Comparison of ENCODE assay signal across 2 cellular contexts in the genomic region with DNA sequence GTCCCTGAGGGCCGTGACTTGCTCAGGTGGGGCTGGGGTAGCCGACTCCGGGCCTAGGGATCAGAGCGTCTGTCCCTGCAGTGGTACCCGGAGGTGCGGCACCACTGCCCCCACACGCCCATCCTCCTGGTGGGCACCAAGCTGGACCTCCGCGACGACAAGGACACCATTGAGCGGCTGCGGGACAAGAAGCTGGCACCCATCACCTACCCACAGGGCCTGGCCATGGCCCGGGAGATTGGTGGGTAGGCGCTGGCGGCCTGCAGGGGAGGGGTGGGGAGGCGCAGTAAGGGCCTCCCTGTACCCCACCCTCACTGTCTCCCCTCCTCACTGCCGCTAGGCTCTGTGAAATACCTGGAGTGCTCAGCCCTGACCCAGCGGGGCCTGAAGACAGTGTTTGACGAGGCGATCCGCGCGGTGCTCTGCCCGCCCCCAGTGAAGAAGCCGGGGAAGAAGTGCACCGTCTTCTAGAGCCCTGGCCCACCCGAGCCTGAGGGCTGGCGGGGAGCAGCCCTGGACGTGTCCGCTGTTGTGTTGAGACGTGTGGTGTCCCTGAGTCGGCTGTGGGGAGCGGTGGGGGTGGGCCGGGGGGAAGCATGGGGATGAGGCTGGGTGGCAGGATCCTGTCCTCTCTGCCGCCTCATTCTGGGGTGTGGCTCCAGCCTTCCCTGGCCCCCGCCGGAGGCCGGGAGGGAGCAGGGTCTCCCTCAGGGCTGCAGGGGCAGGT.
TF ChIP-seq lines count a peak whose summit lies in the region.

No MANE protein-coding gene starts in this region.

TF ChIP-seq in HEK293, 187 proteins besides CTCF, POLR2A, EP300 and RAD21:
- peak; percentile 44; the same call in 1 of the 2 replicates for TF ChIP-seq WT1 (tag by site-specific recombination; IDR thresholded peaks at IDR 0.05)
- no peak for TF ChIP-seq GFI1B (tag by site-specific recombination; IDR thresholded peaks at IDR 0.05)
- TF ChIP-seq FEZF1 (tag by site-specific recombination; IDR thresholded peaks at IDR 0.05) = no peak
- no peak for TF ChIP-seq ZNF529 (tag by site-specific recombination; IDR thresholded peaks at IDR 0.05; ENCODE audit: insufficient replicate concordance)
- TF ChIP-seq KLF1 (tag by site-specific recombination; IDR thresholded peaks at IDR 0.05) = peak; percentile 12; the same call in 1 of the 2 replicates
- TF ChIP-seq, protein P1, sequence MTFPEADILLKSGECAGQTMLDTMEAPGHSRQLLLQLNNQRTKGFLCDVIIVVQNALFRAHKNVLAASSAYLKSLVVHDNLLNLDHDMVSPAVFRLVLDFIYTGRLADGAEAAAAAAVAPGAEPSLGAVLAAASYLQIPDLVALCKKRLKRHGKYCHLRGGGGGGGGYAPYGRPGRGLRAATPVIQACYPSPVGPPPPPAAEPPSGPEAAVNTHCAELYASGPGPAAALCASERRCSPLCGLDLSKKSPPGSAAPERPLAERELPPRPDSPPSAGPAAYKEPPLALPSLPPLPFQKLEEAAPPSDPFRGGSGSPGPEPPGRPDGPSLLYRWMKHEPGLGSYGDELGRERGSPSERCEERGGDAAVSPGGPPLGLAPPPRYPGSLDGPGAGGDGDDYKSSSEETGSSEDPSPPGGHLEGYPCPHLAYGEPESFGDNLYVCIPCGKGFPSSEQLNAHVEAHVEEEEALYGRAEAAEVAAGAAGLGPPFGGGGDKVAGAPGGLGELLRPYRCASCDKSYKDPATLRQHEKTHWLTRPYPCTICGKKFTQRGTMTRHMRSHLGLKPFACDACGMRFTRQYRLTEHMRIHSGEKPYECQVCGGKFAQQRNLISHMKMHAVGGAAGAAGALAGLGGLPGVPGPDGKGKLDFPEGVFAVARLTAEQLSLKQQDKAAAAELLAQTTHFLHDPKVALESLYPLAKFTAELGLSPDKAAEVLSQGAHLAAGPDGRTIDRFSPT (tag by site-specific recombination; IDR thresholded peaks at IDR 0.05) = peak; percentile 66
- no peak for TF ChIP-seq ZFP41 (tag by site-specific recombination; IDR thresholded peaks at IDR 0.05; ENCODE audit: borderline replicate concordance)
- TF ChIP-seq, protein P2, sequence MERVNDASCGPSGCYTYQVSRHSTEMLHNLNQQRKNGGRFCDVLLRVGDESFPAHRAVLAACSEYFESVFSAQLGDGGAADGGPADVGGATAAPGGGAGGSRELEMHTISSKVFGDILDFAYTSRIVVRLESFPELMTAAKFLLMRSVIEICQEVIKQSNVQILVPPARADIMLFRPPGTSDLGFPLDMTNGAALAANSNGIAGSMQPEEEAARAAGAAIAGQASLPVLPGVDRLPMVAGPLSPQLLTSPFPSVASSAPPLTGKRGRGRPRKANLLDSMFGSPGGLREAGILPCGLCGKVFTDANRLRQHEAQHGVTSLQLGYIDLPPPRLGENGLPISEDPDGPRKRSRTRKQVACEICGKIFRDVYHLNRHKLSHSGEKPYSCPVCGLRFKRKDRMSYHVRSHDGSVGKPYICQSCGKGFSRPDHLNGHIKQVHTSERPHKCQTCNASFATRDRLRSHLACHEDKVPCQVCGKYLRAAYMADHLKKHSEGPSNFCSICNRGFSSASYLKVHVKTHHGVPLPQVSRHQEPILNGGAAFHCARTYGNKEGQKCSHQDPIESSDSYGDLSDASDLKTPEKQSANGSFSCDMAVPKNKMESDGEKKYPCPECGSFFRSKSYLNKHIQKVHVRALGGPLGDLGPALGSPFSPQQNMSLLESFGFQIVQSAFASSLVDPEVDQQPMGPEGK (tag by site-specific recombination; IDR thresholded peaks at IDR 0.05) = peak; percentile 37
- TF ChIP-seq ZBTB48 (tag by site-specific recombination; IDR thresholded peaks at IDR 0.05) = 0 out of 2 replicates have a peak, but pooled peaks have one; percentile 38
- TF ChIP-seq, protein P3, sequence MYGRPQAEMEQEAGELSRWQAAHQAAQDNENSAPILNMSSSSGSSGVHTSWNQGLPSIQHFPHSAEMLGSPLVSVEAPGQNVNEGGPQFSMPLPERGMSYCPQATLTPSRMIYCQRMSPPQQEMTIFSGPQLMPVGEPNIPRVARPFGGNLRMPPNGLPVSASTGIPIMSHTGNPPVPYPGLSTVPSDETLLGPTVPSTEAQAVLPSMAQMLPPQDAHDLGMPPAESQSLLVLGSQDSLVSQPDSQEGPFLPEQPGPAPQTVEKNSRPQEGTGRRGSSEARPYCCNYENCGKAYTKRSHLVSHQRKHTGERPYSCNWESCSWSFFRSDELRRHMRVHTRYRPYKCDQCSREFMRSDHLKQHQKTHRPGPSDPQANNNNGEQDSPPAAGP (tag by site-specific recombination; IDR thresholded peaks at IDR 0.05) = peak; percentile 50; the same call in 1 of the 2 replicates
- TF ChIP-seq ZNF707 (tag by site-specific recombination; IDR thresholded peaks at IDR 0.05) = no peak
- TF ChIP-seq SP2 (tag by site-specific recombination; IDR thresholded peaks at IDR 0.05) = peak; percentile 17; the same call in 1 of the 2 replicates
- no peak for TF ChIP-seq ZNF610 (tag by site-specific recombination; IDR thresholded peaks at IDR 0.05; ENCODE audit: borderline replicate concordance)
- 0 out of 2 replicates have a peak, but pooled peaks have one; percentile 42 for TF ChIP-seq KLF8 (tag by site-specific recombination; IDR thresholded peaks at IDR 0.05)
- TF ChIP-seq ZNF341 (tag by site-specific recombination; IDR thresholded peaks at IDR 0.05; ENCODE audit: low read depth) = peak; percentile 51

TF ChIP-seq in H1, 55 proteins besides CTCF, POLR2A, EP300 and RAD21:
- TF ChIP-seq, protein P4, sequence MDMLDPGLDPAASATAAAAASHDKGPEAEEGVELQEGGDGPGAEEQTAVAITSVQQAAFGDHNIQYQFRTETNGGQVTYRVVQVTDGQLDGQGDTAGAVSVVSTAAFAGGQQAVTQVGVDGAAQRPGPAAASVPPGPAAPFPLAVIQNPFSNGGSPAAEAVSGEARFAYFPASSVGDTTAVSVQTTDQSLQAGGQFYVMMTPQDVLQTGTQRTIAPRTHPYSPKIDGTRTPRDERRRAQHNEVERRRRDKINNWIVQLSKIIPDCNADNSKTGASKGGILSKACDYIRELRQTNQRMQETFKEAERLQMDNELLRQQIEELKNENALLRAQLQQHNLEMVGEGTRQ (IDR thresholded peaks at IDR 0.05; ENCODE audit: low read length) = no peak
- TF ChIP-seq KDM4A (IDR thresholded peaks at IDR 0.05; ENCODE audit: low read depth, low read length, severe bottlenecking) (no peak), SIN3A (conservative IDR thresholded peaks at IDR 0.05 in 1 of 2, IDR thresholded peaks at IDR 0.05 in 1 of 2; ENCODE audit: low read depth in 1 of 2, low read length in 2 of 2) (no peak), CHD1 (IDR thresholded peaks at IDR 0.05; ENCODE audit: low read depth, low read length) (no peak), CBX8 (IDR thresholded peaks at IDR 0.05; ENCODE audit: borderline replicate concordance, low read depth, low read length) (no peak), SP2 (IDR thresholded peaks at IDR 0.05; ENCODE audit: low read length) (no peak), SIX5 (IDR thresholded peaks at IDR 0.05; ENCODE audit: low read depth, low read length) (no peak), TAF1 (IDR thresholded peaks at IDR 0.05; ENCODE audit: low read depth, low read length) (no peak), RXRA (IDR thresholded peaks at IDR 0.05; ENCODE audit: insufficient read depth, low read depth, low read length) (no peak), BCL11A (IDR thresholded peaks at IDR 0.05; ENCODE audit: low read depth in 2 of 2, low read length in 2 of 2) (no peak), ZNF274 (IDR thresholded peaks at IDR 0.05; ENCODE audit: borderline replicate concordance, extremely low read depth, low read length) (no peak), RBBP5 (IDR thresholded peaks at IDR 0.05; ENCODE audit: borderline replicate concordance, low read depth, low read length) (no peak), SP1 (IDR thresholded peaks at IDR 0.05; ENCODE audit: low read depth, low read length) (no peak), CREB1 (IDR thresholded peaks at IDR 0.05) (no peak), SIRT6 (IDR thresholded peaks at IDR 0.05; ENCODE audit: low read length) (no peak), NRF1 (IDR thresholded peaks at IDR 0.05; ENCODE audit: low read depth, low read length) (no peak), CBX5 (IDR thresholded peaks at IDR 0.05; ENCODE audit: low read depth, low read length) (no peak)
